ENCODE assay signal across 8 cellular contexts in the genomic region with DNA sequence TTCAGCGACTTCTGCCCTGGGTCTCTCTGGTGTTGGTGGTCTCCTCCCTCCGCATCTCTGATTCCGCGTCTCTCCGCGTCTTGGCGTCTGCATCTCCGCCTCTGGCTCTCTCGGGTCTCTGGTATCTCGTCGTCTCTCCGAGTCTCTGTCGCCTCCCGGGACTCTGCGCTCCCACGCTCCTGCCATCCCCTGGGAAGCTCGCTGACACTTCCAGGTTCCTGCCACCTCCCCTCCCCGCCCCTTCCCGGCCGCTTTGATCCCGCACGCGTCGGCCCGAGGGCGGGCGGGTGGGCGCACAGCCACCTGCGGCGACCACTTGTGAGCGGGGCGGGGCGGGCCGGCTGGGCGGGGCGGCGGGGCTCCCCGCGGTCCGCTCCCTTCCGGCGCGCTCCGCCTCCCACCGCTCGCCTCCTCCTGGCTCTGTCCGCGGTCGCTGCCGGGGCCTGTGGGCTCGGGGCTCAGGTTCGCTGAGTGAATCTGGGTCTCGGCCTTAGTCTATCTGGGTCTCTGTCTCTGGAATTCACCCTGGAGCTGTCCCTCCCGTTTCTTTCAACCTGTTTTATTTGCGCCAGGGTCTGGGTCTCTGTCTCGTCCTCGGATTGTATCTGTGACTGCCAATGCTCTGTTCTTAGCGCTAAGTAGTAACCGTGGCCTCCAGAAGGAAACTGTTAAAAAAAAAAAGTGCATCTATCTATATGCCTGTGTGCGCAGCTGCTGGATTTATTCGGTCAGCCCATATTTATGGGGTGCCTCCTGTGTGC. TPM values are rescaled to one million over a fixed set of nuclear protein-coding genes. Genes with fewer than 3 reads are reported as not detected.
DNase-seq lines count a peak whose midpoint lies in the region; ATAC-seq and TF ChIP-seq lines count a peak whose summit lies in the region.

No MANE protein-coding gene starts in this region.

- H3K27me3 Mint-ChIP-seq in activated CD4-positive, alpha-beta T cell treated with anti-CD3 and anti-CD28 coated beads for 36 hours: peaks cover 19% of the 10 kb centered on the region

- H3K36me3 ChIP-seq in mucosa of rectum (ENCODE audit: control insufficient read depth in 2 of 2, insufficient read depth in 2 of 2, low read length in 2 of 2) (no peaks in the 10 kb centered on the region), upper lobe of right lung (no peaks in the 10 kb centered on the region)

- H3K9me3 ChIP-seq in mucosa of rectum (ENCODE audit: control insufficient read depth in 2 of 2, low read length in 2 of 2) (no peaks in the 10 kb centered on the region), upper lobe of right lung (no peaks in the 10 kb centered on the region)

- H3K9ac ChIP-seq in mucosa of rectum (ENCODE audit: low read depth in 1 of 2, low read length in 2 of 2): peak overlapping the region; percentile 44 to 49

- H3K27me3 ChIP-seq in mucosa of rectum (ENCODE audit: control insufficient read depth in 2 of 2, insufficient read depth in 2 of 2, low read length in 2 of 2) (peaks cover 34 to 39% of the 10 kb centered on the region in 2 donors), upper lobe of right lung (peaks cover 30% of the 10 kb centered on the region)

- ATAC-seq in activated CD4-positive, alpha-beta T cell treated with anti-CD3 and anti-CD28 coated beads for 36 hours: peak; percentile 25
- ATAC-seq in upper lobe of right lung: peak; percentile 65

- peaks cover 44% of the 10 kb centered on the region for H3K4me1 Mint-ChIP-seq in activated CD4-positive, alpha-beta T cell treated with anti-CD3 and anti-CD28 coated beads for 36 hours

- peak overlapping the region; percentile 79 for H3K27ac Mint-ChIP-seq in activated CD4-positive, alpha-beta T cell treated with anti-CD3 and anti-CD28 coated beads for 36 hours

- intact Hi-C loops in activated CD4-positive, alpha-beta T cell treated with anti-CD3 and anti-CD28 coated beads for 36 hours (cut with DNase I, micrococcal nuclease): loop anchor here (1.0 kb wide), 3 partner anchors 12 to 25 kb away; no protein-coding TSS in a partner anchor
- intact Hi-C loops in upper lobe of right lung (cut with DNase I): no loop called here

- H3K27ac ChIP-seq in mucosa of rectum (ENCODE audit: low read depth in 2 of 2, low read length in 2 of 2): peak overlapping the region in 1 of 2 donors; percentile 23
- no peak overlapping the region for H3K27ac ChIP-seq in upper lobe of right lung

- POLR2A ChIA-PET in activated CD4-positive, alpha-beta T cell treated with anti-CD3 and anti-CD28 coated beads for 36 hours (lab: Charles Lee): interaction anchor here (0.7 to 1.6 kb wide), 3 partner anchors 12 to 66 kb away, joined by 4 to 5 read pairs (median 4); no protein-coding TSS in a partner anchor

- no peak for TF ChIP-seq CTCF in epithelial cell of proximal tubule (conservative IDR thresholded peaks at IDR 0.05; ENCODE audit: low read depth, low read length)
- no peak for TF ChIP-seq CTCF in upper lobe of right lung (IDR thresholded peaks at IDR 0.05)

- H3K4me3 ChIP-seq in epithelial cell of proximal tubule (ENCODE audit: low read depth, low read length) (peak overlapping the region; percentile 72), mucosa of rectum (ENCODE audit: low read length in 2 of 2) (peak overlapping the region; percentile 67 to 87), upper lobe of right lung (peak overlapping the region; percentile 64)

- DNase-seq in activated CD4-positive, alpha-beta T cell treated with anti-CD3 and anti-CD28 coated beads for 36 hours: peak; percentile 74
- no peak for DNase-seq in activated CD4-positive, alpha-beta T cell treated with anti-CD3 and anti-CD28 coated beads, Interleukin-2, amount 50 U/mL, for 4 hours
- DNase-seq in NAMALWA (ENCODE audit: low spot score) (peak; percentile 63), epithelial cell of proximal tubule (ENCODE audit: low read depth) (no peak), upper lobe of right lung (peak; percentile 74), MV-4-11 (lab: John Stamatoyannopoulos, UW) (no peak)
- peak; percentile 66 for DNase-seq in activated CD4-positive, CD25-positive, alpha-beta regulatory T cell treated with anti-CD3 and anti-CD28 coated beads, Interleukin-2, amount 50 U/mL, for 72 hours

- CTCF ChIA-PET in activated CD4-positive, alpha-beta T cell treated with anti-CD3 and anti-CD28 coated beads for 36 hours (lab: Charles Lee): interaction anchor here (0.6 to 2.8 kb wide), 14 partner anchors 7 to 194 kb away, joined by 3 to 20 read pairs (median 4); partner anchors contain the start of genes CNTROB, SLC25A35 and TRAPPC1

- no peaks in the 10 kb centered on the region for H3K9me3 Mint-ChIP-seq in activated CD4-positive, alpha-beta T cell treated with anti-CD3 and anti-CD28 coated beads for 36 hours (ENCODE audit: low read depth)

- peaks cover 2% of the 10 kb centered on the region for H3K36me3 Mint-ChIP-seq in activated CD4-positive, alpha-beta T cell treated with anti-CD3 and anti-CD28 coated beads for 36 hours (ENCODE audit: low read depth)

- peak overlapping the region; percentile 90 for H3K4me3 Mint-ChIP-seq in activated CD4-positive, alpha-beta T cell treated with anti-CD3 and anti-CD28 coated beads for 36 hours

- H3K4me1 ChIP-seq in mucosa of rectum (ENCODE audit: control insufficient read depth in 2 of 2, insufficient read depth in 2 of 2, low read length in 2 of 2) (peaks cover 47 to 51% of the 10 kb centered on the region in 2 donors), upper lobe of right lung (peaks cover 50% of the 10 kb centered on the region)

RNA-seq across cellular contexts. Expression of gene HES7, which starts 2.6 kb away (rescaled TPM):
- total RNA-seq in activated CD4-positive, alpha-beta T cell treated with anti-CD3 and anti-CD28 coated beads for 36 hours: 1 to 10 TPM; 2.4 to 3.2 TPM
- total RNA-seq in epithelial cell of proximal tubule (0.35 TPM in 1 of 2 replicates, not detected in the other), upper lobe of right lung (not detected)

RNA-seq across cellular contexts. Expression of gene ALOXE3, which starts 8.2 kb away (rescaled TPM):
- under 1 TPM; 0.27 to 0.28 TPM for total RNA-seq in activated CD4-positive, alpha-beta T cell treated with anti-CD3 and anti-CD28 coated beads for 36 hours
- total RNA-seq in epithelial cell of proximal tubule (0.36 TPM in 1 of 2 replicates, not detected in the other), upper lobe of right lung (not detected)

RNA-seq across cellular contexts. Expression of gene PER1, which starts 25.7 kb away (rescaled TPM):
- 10 to 100 TPM; 46.5 to 55.9 TPM for total RNA-seq in activated CD4-positive, alpha-beta T cell treated with anti-CD3 and anti-CD28 coated beads for 36 hours
- total RNA-seq in epithelial cell of proximal tubule: 13.1 and 17.1 TPM in 2 replicates
- total RNA-seq in upper lobe of right lung: 350 TPM

RNA-seq across cellular contexts. Expression of gene VAMP2, which starts 36.3 kb away (rescaled TPM):
- total RNA-seq in activated CD4-positive, alpha-beta T cell treated with anti-CD3 and anti-CD28 coated beads for 36 hours: 10 to 100 TPM; 26.7 to 27.8 TPM
- total RNA-seq in epithelial cell of proximal tubule (2.1 and 7.0 TPM in 2 replicates), upper lobe of right lung (78.1 TPM)

RNA-seq across cellular contexts. Expression of gene ALOX12B, which starts 39.0 kb away (rescaled TPM):
- total RNA-seq in activated CD4-positive, alpha-beta T cell treated with anti-CD3 and anti-CD28 coated beads for 36 hours: 1 to 10 TPM; 3.3 to 3.6 TPM
- 0.35 TPM in 1 of 2 replicates, not detected in the other for total RNA-seq in epithelial cell of proximal tubule
- total RNA-seq in upper lobe of right lung: not detected

Comparison
In these comparisons a context has a peak if more than half of its experiments do, and no peak if none do; other contexts are left out.
1. DNase-seq: peak in activated CD4-positive, alpha-beta T cell treated with anti-CD3 and anti-CD28 coated beads for 36 hours (single experiment), NAMALWA (single experiment), activated CD4-positive, CD25-positive, alpha-beta regulatory T cell treated with anti-CD3 and anti-CD28 coated beads, Interleukin-2, amount 50 U/mL, for 72 hours (single experiment) and upper lobe of right lung (single experiment); none in activated CD4-positive, alpha-beta T cell treated with anti-CD3 and anti-CD28 coated beads, Interleukin-2, amount 50 U/mL, for 4 hours (0 of 2), epithelial cell of proximal tubule (single experiment) and MV-4-11 (single experiment).
2. Peak in every context shown above with its lines, with median percentiles within 50 percentile points of each other: H3K4me3 ChIP-seq.